ENCODE assay signal across 18 cellular contexts in the genomic region with DNA sequence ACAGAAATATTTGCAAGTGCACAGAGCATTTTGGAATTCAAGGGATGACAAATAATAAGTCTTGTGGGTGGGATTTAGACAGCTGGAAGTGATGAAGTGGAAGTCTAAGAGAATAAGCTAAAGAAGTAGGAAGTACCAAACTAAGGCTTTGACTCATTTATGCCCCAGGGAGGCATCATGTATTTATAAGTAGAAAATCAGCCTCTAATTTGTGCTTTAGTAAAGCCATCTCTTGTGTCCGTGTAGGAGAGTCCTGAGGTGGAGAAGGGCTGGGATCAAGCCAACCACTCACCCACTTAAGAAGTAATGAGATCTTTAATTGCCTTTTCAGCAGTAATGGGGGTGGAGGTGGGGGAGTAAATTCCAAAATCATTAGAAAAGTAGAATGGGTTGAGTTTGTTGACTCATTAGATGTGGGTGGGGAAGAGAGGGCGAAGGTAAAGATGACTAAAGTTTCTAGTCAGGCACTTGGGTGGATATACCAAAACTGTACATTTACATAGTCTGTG.
DNase-seq lines count a peak whose midpoint lies in the region; ATAC-seq and TF ChIP-seq lines count a peak whose summit lies in the region.
"Had no signal": no experiment of that assay in that cellular context is flagged by ENCODE, and none has a peak within 500 bp of the region (broad histone marks: within the 10 kb centered on the region; RNA-seq: fewer than 3 reads in every experiment).

No MANE protein-coding gene starts in this region.

- H3K27me3 ChIP-seq in foreskin keratinocyte (no peaks in the 10 kb centered on the region), aorta (ENCODE audit: control insufficient read depth in 1 of 2, insufficient read depth in 2 of 2, low read length in 1 of 2) (no peaks in the 10 kb centered on the region)
- H3K27me3 ChIP-seq: neutrophil, right lobe of liver had no signal

- no peaks in the 10 kb centered on the region for H3K36me3 Mint-ChIP-seq in stimulated activated naive B cell treated with anti-CD40 and anti-IgM and Interleukin-4, amounts not matched to agents 10 μg/mL and 1 μg/mL and 100 μg/mL, for 72 hours
- H3K36me3 Mint-ChIP-seq in activated T-helper 2 cell treated with anti-CD3 and anti-CD28 coated beads, Interferon-gamma antibody, Interleukin-2, Interleukin-4, amounts not matched to agents 10 μg/mL and 5 μg/mL and 100 μg/mL, durations not matched to agents 14 hours and 24 hours and 36 hours (ENCODE audit: low read depth) = no peaks in the 10 kb centered on the region
- H3K36me3 Mint-ChIP-seq: CD4-positive, CD25-positive, alpha-beta regulatory T cell; immature natural killer cell had no signal

- no peaks in the 10 kb centered on the region for H3K27me3 Mint-ChIP-seq in stimulated activated naive B cell treated with anti-CD40 and anti-IgM and Interleukin-4, amounts not matched to agents 10 μg/mL and 1 μg/mL and 100 μg/mL, for 72 hours
- H3K27me3 Mint-ChIP-seq in activated T-helper 2 cell treated with anti-CD3 and anti-CD28 coated beads, Interferon-gamma antibody, Interleukin-2, Interleukin-4, amounts not matched to agents 10 μg/mL and 5 μg/mL and 100 μg/mL, durations not matched to agents 14 hours and 24 hours and 36 hours (ENCODE audit: low read depth) = no peaks in the 10 kb centered on the region

- POLR2A ChIA-PET in RWPE1 (lab: Yijun Ruan, JAX; ENCODE audit: low non-redundant PET) = no interaction called here

- no peaks in the 10 kb centered on the region for H3K4me1 Mint-ChIP-seq in stimulated activated naive B cell treated with anti-CD40 and anti-IgM and Interleukin-4, amounts not matched to agents 10 μg/mL and 1 μg/mL and 100 μg/mL, for 72 hours
- H3K4me1 Mint-ChIP-seq in activated T-helper 2 cell treated with anti-CD3 and anti-CD28 coated beads, Interferon-gamma antibody, Interleukin-2, Interleukin-4, amounts not matched to agents 10 μg/mL and 5 μg/mL and 100 μg/mL, durations not matched to agents 14 hours and 24 hours and 36 hours (ENCODE audit: low read depth) = peaks cover 3% of the 10 kb centered on the region
- H3K4me1 Mint-ChIP-seq: CD4-positive, CD25-positive, alpha-beta regulatory T cell; endodermal cell; immature natural killer cell had no signal

- 36 to 50% methylated on average over 2 of the region's 2 CpGs for WGBS in aorta, 2 donors

- H3K4me1 ChIP-seq in foreskin keratinocyte (peaks cover 14% of the 10 kb centered on the region), aorta (ENCODE audit: control insufficient read depth in 1 of 2, insufficient read depth in 2 of 2, low read length in 2 of 2) (peaks cover 3 to 5% of the 10 kb centered on the region in 2 donors)
- H3K4me1 ChIP-seq: right lobe of liver had no signal

- ATAC-seq in foreskin keratinocyte (peak; percentile 86), aorta (ENCODE audit: low FRiP score) (no peak)
- ATAC-seq in stimulated activated naive B cell treated with anti-CD40 and anti-IgM and Interleukin-4, amounts not matched to agents 10 μg/mL and 1 μg/mL and 100 μg/mL, for 72 hours (replicated peaks) = peak; percentile 2 to 31
- ATAC-seq: right lobe of liver had no signal

- no peak overlapping the region for H3K27ac Mint-ChIP-seq in stimulated activated naive B cell treated with anti-CD40 and anti-IgM and Interleukin-4, amounts not matched to agents 10 μg/mL and 1 μg/mL and 100 μg/mL, for 72 hours
- H3K27ac Mint-ChIP-seq in activated T-helper 2 cell treated with anti-CD3 and anti-CD28 coated beads, Interferon-gamma antibody, Interleukin-2, Interleukin-4, amounts not matched to agents 10 μg/mL and 5 μg/mL and 100 μg/mL, durations not matched to agents 14 hours and 24 hours and 36 hours = no peak overlapping the region
- H3K27ac Mint-ChIP-seq: CD4-positive, CD25-positive, alpha-beta regulatory T cell; endodermal cell; immature natural killer cell had no signal

- DNase-seq in HCEC 1CT (peak; percentile 3), RWPE1 (ENCODE audit: low spot score) (peak; percentile 59), foreskin keratinocyte (peak; percentile 38 to 97), aorta (no peak), NCI-H1930 (lab: John Stamatoyannopoulos, UW) (no peak)
- DNase-seq in stimulated activated naive B cell treated with anti-CD40 and anti-IgM and Interleukin-4, amounts not matched to agents 10 μg/mL and 1 μg/mL and 100 μg/mL, for 72 hours = no peak
- no peak for DNase-seq in activated T-helper 2 cell treated with anti-CD3 and anti-CD28 coated beads, Interferon-gamma antibody, Interleukin-2, Interleukin-4, amounts not matched to agents 10 μg/mL and 5 μg/mL and 100 μg/mL, durations not matched to agents 14 hours and 24 hours and 36 hours (ENCODE audit: low spot score)
- DNase-seq: activated CD4-positive, alpha-beta T cell treated with anti-CD3 and anti-CD28 coated beads, Interleukin-2, amount 50 U/mL, for 4 hours; activated T-cell treated with anti-CD3 and anti-CD28 coated beads, Interleukin-2, amount 50 U/mL, for 48 hours; CD4-positive, CD25-positive, alpha-beta regulatory T cell; endodermal cell; immature natural killer cell; NCI-H345; right lobe of liver; stimulated activated CD4-positive, alpha-beta T cell treated with anti-CD3 and anti-CD28 coated beads, Interleukin-4, amount 100 ng/mL, for 24 hours had no signal

- CTCF ChIA-PET in RWPE1 (lab: Yijun Ruan, JAX) = interaction anchor here (0.5 kb wide), 1 partner anchor 80 kb away, joined by 3 read pairs; no protein-coding TSS in a partner anchor

- no peak for TF ChIP-seq CTCF in RWPE1 (conservative IDR thresholded peaks at IDR 0.05; ENCODE audit: low read depth)
- no peak for TF ChIP-seq CTCF in foreskin keratinocyte (conservative IDR thresholded peaks at IDR 0.05)

- peaks cover 0 to 1% of the 10 kb centered on the region in 2 donors for H3K9me3 Mint-ChIP-seq in stimulated activated naive B cell treated with anti-CD40 and anti-IgM and Interleukin-4, amounts not matched to agents 10 μg/mL and 1 μg/mL and 100 μg/mL, for 72 hours
- no peaks in the 10 kb centered on the region for H3K9me3 Mint-ChIP-seq in activated T-helper 2 cell treated with anti-CD3 and anti-CD28 coated beads, Interferon-gamma antibody, Interleukin-2, Interleukin-4, amounts not matched to agents 10 μg/mL and 5 μg/mL and 100 μg/mL, durations not matched to agents 14 hours and 24 hours and 36 hours
- H3K9me3 Mint-ChIP-seq: endodermal cell had no signal

- no peaks in the 10 kb centered on the region for H3K9me3 ChIP-seq in aorta (ENCODE audit: control insufficient read depth, low read length)
- H3K9me3 ChIP-seq: neutrophil, right lobe of liver had no signal

- H3K4me3 Mint-ChIP-seq in stimulated activated naive B cell treated with anti-CD40 and anti-IgM and Interleukin-4, amounts not matched to agents 10 μg/mL and 1 μg/mL and 100 μg/mL, for 72 hours = no peak overlapping the region
- no peak overlapping the region for H3K4me3 Mint-ChIP-seq in activated T-helper 2 cell treated with anti-CD3 and anti-CD28 coated beads, Interferon-gamma antibody, Interleukin-2, Interleukin-4, amounts not matched to agents 10 μg/mL and 5 μg/mL and 100 μg/mL, durations not matched to agents 14 hours and 24 hours and 36 hours (ENCODE audit: low read depth)
- H3K4me3 Mint-ChIP-seq: endodermal cell, immature natural killer cell had no signal

- H3K27ac ChIP-seq in RWPE1 (no peak overlapping the region), foreskin keratinocyte (peak overlapping the region; percentile 84), aorta (ENCODE audit: low read depth in 1 of 2, low read length in 2 of 2) (peak overlapping the region in 1 of 2 donors; percentile 14)
- H3K27ac ChIP-seq: KMS-11, neutrophil, right lobe of liver, SK-N-MC had no signal

- no peaks in the 10 kb centered on the region for H3K36me3 ChIP-seq in aorta (ENCODE audit: control insufficient read depth in 1 of 2, insufficient read depth in 2 of 2, low read length in 1 of 2)
- H3K36me3 ChIP-seq: neutrophil, right lobe of liver had no signal

- no peak overlapping the region for H3K4me3 ChIP-seq in aorta (ENCODE audit: low read length in 2 of 2)
- H3K4me3 ChIP-seq: right lobe of liver, SK-N-MC had no signal

- intact Hi-C loops in activated T-helper 2 cell treated with anti-CD3 and anti-CD28 coated beads, Interferon-gamma antibody, Interleukin-2, Interleukin-4, amounts not matched to agents 10 μg/mL and 5 μg/mL and 100 μg/mL, durations not matched to agents 14 hours and 24 hours and 36 hours (cut with micrococcal nuclease) = no loop called here
- intact Hi-C loops in aorta (cut with DNase I) = no loop called here

Comparison
In these comparisons a context has a peak if more than half of its experiments do, and no peak if none do; other contexts are left out.
1. DNase-seq: peak in HCEC 1CT (single experiment), RWPE1 (single experiment) and foreskin keratinocyte (2 of 2); none in stimulated activated naive B cell treated with anti-CD40 and anti-IgM and Interleukin-4, amounts not matched to agents 10 μg/mL and 1 μg/mL and 100 μg/mL, for 72 hours (single experiment), activated T-helper 2 cell treated with anti-CD3 and anti-CD28 coated beads, Interferon-gamma antibody, Interleukin-2, Interleukin-4, amounts not matched to agents 10 μg/mL and 5 μg/mL and 100 μg/mL, durations not matched to agents 14 hours and 24 hours and 36 hours (single experiment), aorta (0 of 2) and NCI-H1930 (0 of 2).